In the genomic region with DNA sequence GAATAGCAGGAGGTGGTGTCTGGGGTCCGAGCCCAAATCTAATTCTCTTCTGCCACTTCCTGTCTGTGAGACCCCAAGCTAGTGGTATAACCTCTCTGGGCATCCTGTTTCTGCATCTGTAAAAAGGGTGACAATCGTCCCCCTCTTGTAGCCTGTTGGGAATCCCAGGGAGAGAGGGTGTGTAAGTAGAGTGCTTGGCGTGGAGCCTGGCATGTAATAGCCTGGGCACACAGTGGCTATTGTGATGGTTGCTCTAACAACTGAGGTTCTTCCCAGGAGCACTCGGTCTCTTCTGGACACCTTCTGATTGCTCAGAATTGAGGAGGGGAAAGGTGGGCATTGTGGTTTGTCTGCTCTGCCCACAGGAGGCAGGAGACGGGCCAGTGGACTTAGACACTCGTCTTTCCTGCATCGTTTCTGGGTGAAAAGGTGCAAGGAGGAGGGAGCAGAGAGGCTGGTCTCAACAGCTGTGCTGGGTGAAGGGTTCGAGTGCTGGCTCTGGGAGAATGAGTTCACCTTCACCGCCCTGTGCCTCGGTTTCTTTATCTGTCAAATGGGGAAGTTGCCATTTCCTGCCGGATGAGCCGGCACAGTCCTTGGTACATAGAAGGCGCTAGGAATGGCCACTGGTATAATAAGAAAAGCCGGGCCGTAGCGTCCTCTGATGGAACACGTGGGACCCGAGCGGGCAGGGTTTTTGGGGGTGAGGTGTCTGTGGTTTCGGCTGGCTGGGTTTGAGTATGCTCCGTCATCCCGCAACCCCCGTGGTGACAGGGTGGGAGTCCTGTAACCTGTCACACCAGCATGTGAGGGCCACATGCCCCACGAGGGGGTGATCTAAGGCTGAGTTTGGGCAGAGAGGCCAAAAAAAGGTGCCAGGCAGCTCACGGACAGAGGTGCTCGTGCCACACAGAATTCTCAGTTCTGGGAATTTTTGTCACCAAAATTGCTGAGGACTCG, we compare ENCODE assay signal across 11 cellular contexts. TPM values are rescaled to one million over a fixed set of nuclear protein-coding genes. Genes with fewer than 3 reads are reported as not detected.
A peak's percentile ranks its signal among the peaks of the same experiment; 100 is the strongest.
DNase-seq lines count a peak whose midpoint lies in the region; ATAC-seq and TF ChIP-seq lines count a peak whose summit lies in the region.
"Had no signal": no experiment of that assay in that cellular context is flagged by ENCODE, and none has a peak within 500 bp of the region (broad histone marks: within the 10 kb centered on the region; RNA-seq: fewer than 3 reads in every experiment).

No MANE protein-coding gene starts in this region.

- TF ChIP-seq POLR2A in lower leg skin (IDR thresholded peaks at IDR 0.05): no peak

- no peak overlapping the region for H3K4me3 ChIP-seq in lower leg skin (ENCODE audit: low read depth, poor library complexity, severe bottlenecking)
- H3K4me3 ChIP-seq: neural progenitor cell had no signal

- TF ChIP-seq CTCF in glutamatergic neuron (IDR thresholded peaks at IDR 0.05; ENCODE audit: partially characterized antibody, unreplicated experiment): no peak
- no peak for TF ChIP-seq CTCF in lower leg skin (IDR thresholded peaks at IDR 0.05)

- peak overlapping the region; percentile 71 for H3K27ac Mint-ChIP-seq in glutamatergic neuron (ENCODE audit: unreplicated experiment)
- H3K27ac Mint-ChIP-seq in stimulated activated effector memory CD8-positive, alpha-beta T cell treated with anti-CD3 and anti-CD28 coated beads, Interleukin-12 subunit alpha, Interleukin-12 subunit beta, amount 100 ng/mL, for 72 hours: peak overlapping the region; percentile 74

- 78 to 81% methylated on average over 26 to 27 of the region's 27 CpGs for WGBS in lower leg skin, 2 donors

- intact Hi-C loops in lower leg skin (cut with DNase I; ENCODE audit: low total_unique reads): no loop called here

- peak overlapping the region; percentile 52 for H3K4me3 Mint-ChIP-seq in glutamatergic neuron (ENCODE audit: unreplicated experiment)
- H3K4me3 Mint-ChIP-seq in stimulated activated effector memory CD8-positive, alpha-beta T cell treated with anti-CD3 and anti-CD28 coated beads, Interleukin-12 subunit alpha, Interleukin-12 subunit beta, amount 100 ng/mL, for 72 hours: peak overlapping the region; percentile 25
- H3K4me3 Mint-ChIP-seq: neural progenitor cell had no signal

- no peaks in the 10 kb centered on the region for H3K36me3 Mint-ChIP-seq in glutamatergic neuron (ENCODE audit: unreplicated experiment)
- H3K36me3 Mint-ChIP-seq in stimulated activated effector memory CD8-positive, alpha-beta T cell treated with anti-CD3 and anti-CD28 coated beads, Interleukin-12 subunit alpha, Interleukin-12 subunit beta, amount 100 ng/mL, for 72 hours: peaks cover 7% of the 10 kb centered on the region

- H3K4me1 Mint-ChIP-seq in glutamatergic neuron (ENCODE audit: low read depth, unreplicated experiment): peaks cover 52% of the 10 kb centered on the region
- H3K4me1 Mint-ChIP-seq in stimulated activated effector memory CD8-positive, alpha-beta T cell treated with anti-CD3 and anti-CD28 coated beads, Interleukin-12 subunit alpha, Interleukin-12 subunit beta, amount 100 ng/mL, for 72 hours: peaks cover 18% of the 10 kb centered on the region

- peak; percentile 80 for DNase-seq in activated CD8-positive, alpha-beta memory T cell treated with anti-CD3 and anti-CD28 coated beads for 24 hours
- DNase-seq in activated CD8-positive, alpha-beta memory T cell treated with anti-CD3 and anti-CD28 coated beads, Interleukin-2, amount 50 U/mL, for 4 hours: no peak
- DNase-seq in NCI-H345 (lab: John Stamatoyannopoulos, UW) (peak; percentile 18), glutamatergic neuron (no peak), cerebellar cortex (ENCODE audit: low spot score) (no peak), lower leg skin (ENCODE audit: low spot score in 2 of 2) (no peak), KG1 (lab: John Stamatoyannopoulos, UW) (no peak)
- peak; percentile 65 to 92 for DNase-seq in stimulated activated effector memory CD8-positive, alpha-beta T cell treated with anti-CD3 and anti-CD28 coated beads, Interleukin-12 subunit alpha, Interleukin-12 subunit beta, amount 100 ng/mL, for 72 hours (ENCODE audit: low spot score in 2 of 2)
- DNase-seq: Kasumi-1, WERI-Rb-1 had no signal

- ATAC-seq in stimulated activated effector memory CD8-positive, alpha-beta T cell treated with anti-CD3 and anti-CD28 coated beads, Interleukin-12 subunit alpha, Interleukin-12 subunit beta, amount 100 ng/mL, for 72 hours: peak; percentile 98

- peaks cover 13% of the 10 kb centered on the region for H3K27me3 Mint-ChIP-seq in glutamatergic neuron (ENCODE audit: unreplicated experiment)

- H3K9me3 Mint-ChIP-seq in glutamatergic neuron (ENCODE audit: unreplicated experiment): peaks cover 15% of the 10 kb centered on the region
- H3K9me3 Mint-ChIP-seq in stimulated activated effector memory CD8-positive, alpha-beta T cell treated with anti-CD3 and anti-CD28 coated beads, Interleukin-12 subunit alpha, Interleukin-12 subunit beta, amount 100 ng/mL, for 72 hours: no peaks in the 10 kb centered on the region

RNA-seq across cellular contexts. Expression of a gene that starts 7.2 kb away (rescaled TPM):
- 148 TPM for total RNA-seq in glutamatergic neuron (ENCODE audit: unreplicated experiment)
- total RNA-seq in lower leg skin: 10 to 100 TPM; 17.8 to 22.3 (median 18.9) TPM

RNA-seq across cellular contexts. Expression of a gene that starts 49.7 kb away (rescaled TPM):
- total RNA-seq in glutamatergic neuron (ENCODE audit: unreplicated experiment) (120 TPM), lower leg skin (10 to 100 TPM; 15.5 to 34.5 (median 19.8) TPM)

Comparison
In these comparisons a context has a peak if more than half of its experiments do, and no peak if none do; other contexts are left out.
1. DNase-seq: peak in activated CD8-positive, alpha-beta memory T cell treated with anti-CD3 and anti-CD28 coated beads for 24 hours (single experiment), NCI-H345 (single experiment) and stimulated activated effector memory CD8-positive, alpha-beta T cell treated with anti-CD3 and anti-CD28 coated beads, Interleukin-12 subunit alpha, Interleukin-12 subunit beta, amount 100 ng/mL, for 72 hours (2 of 2); none in activated CD8-positive, alpha-beta memory T cell treated with anti-CD3 and anti-CD28 coated beads, Interleukin-2, amount 50 U/mL, for 4 hours (single experiment), glutamatergic neuron (single experiment), cerebellar cortex (single experiment), lower leg skin (0 of 2) and KG1 (single experiment).